In genomic region chr19:2273356-2274184, GRCh38 we compare ENCODE assay signal across 9 cellular contexts. TPM values are rescaled to one million over a fixed set of nuclear protein-coding genes. Genes with fewer than 3 reads are reported as not detected.
DNase-seq lines count a peak whose midpoint lies in the region; TF ChIP-seq lines count a peak whose summit lies in the region.
"Had no signal": no experiment of that assay in that cellular context is flagged by ENCODE, and none has a peak within 500 bp of the region (broad histone marks: within the 10 kb centered on the region; RNA-seq: fewer than 3 reads in every experiment).

No MANE protein-coding gene starts in this region.

- TF ChIP-seq CTCF in GM12872 (IDR thresholded peaks at IDR 0.05; ENCODE audit: insufficient read depth, low read depth, low read length): peak; percentile 77
- peak; percentile 86 for TF ChIP-seq CTCF in foreskin fibroblast (IDR thresholded peaks at IDR 0.05; ENCODE audit: low read depth, low read length)
- TF ChIP-seq CTCF in thyroid gland (IDR thresholded peaks at IDR 0.05): peak; percentile 76 to 99 (median 92)

- H2AFZ ChIP-seq in neuron (ENCODE audit: low read depth, low read length): no peak overlapping the region

- DNase-seq in RPMI8226 (peak; percentile 90), foreskin fibroblast (peak; percentile 44 to 82), thyroid gland (peak; percentile 64 to 69), NCI-H748 (lab: John Stamatoyannopoulos, UW; ENCODE audit: unreplicated experiment) (no peak)
- peak; percentile 63 for DNase-seq in activated effector memory CD4-positive, alpha-beta T cell treated with Interleukin-2 at 50 U/mL for 16 hours

- H3K9me3 ChIP-seq in HUES6 (ENCODE audit: control insufficient read depth, insufficient read depth, low read depth, low read length) (no peaks in the 10 kb centered on the region), neuron (ENCODE audit: low read length) (no peaks in the 10 kb centered on the region), thyroid gland (no peaks in the 10 kb centered on the region)

- peak overlapping the region; percentile 28 for H3K9ac ChIP-seq in HUES6 (ENCODE audit: low read length)

- H3K36me3 ChIP-seq in HUES6 (ENCODE audit: control insufficient read depth, insufficient read depth, low read length) (peaks cover 21% of the 10 kb centered on the region), neuron (ENCODE audit: insufficient read depth, low read length) (peaks cover 22% of the 10 kb centered on the region), thyroid gland (peaks cover 13 to 24% of the 10 kb centered on the region in 2 donors)

- H3K4me3 ChIP-seq in HUES6 (ENCODE audit: low read depth, low read length) (peak overlapping the region; percentile 48), foreskin fibroblast (ENCODE audit: low read depth in 1 of 2, low read length in 2 of 2) (peak overlapping the region; percentile 32 to 36), neuron (ENCODE audit: low read length) (peak overlapping the region; percentile 23), thyroid gland (replicated peaks in 1 of 3) (no peak overlapping the region)

- intact Hi-C loops in thyroid gland (cut with DNase I): loop anchor here (5.0 kb wide), 1 partner anchor 111 kb away; the partner anchor contains the start of gene DOT1L

- no peaks in the 10 kb centered on the region for H3K27me3 ChIP-seq in HUES6 (ENCODE audit: control insufficient read depth, insufficient read depth, low read length)
- H3K27me3 ChIP-seq in neuron (ENCODE audit: insufficient read depth, low read length): no peaks in the 10 kb centered on the region
- H3K27me3 ChIP-seq in thyroid gland: no peaks in the 10 kb centered on the region

- 14 to 20% methylated on average over 14 to 40 of the region's 45 CpGs for WGBS in thyroid gland, 2 donors

- H3K27ac ChIP-seq in HUES6 (ENCODE audit: low read depth, low read length) (no peak overlapping the region), thyroid gland (peak overlapping the region; percentile 16 to 70 (median 60))

- no peak for TF ChIP-seq POLR2A in thyroid gland (IDR thresholded peaks at IDR 0.05)

- H3K4me1 ChIP-seq in HUES6 (ENCODE audit: control insufficient read depth, insufficient read depth, low read length): peaks cover 18% of the 10 kb centered on the region
- peaks cover 24% of the 10 kb centered on the region for H3K4me1 ChIP-seq in neuron (ENCODE audit: insufficient read depth, low read length)
- H3K4me1 ChIP-seq in thyroid gland: peaks cover 12 to 41% of the 10 kb centered on the region in 2 donors

RNA-seq across cellular contexts. Expression of gene PEAK3, which starts 8.4 kb away (rescaled TPM):
- total RNA-seq in thyroid gland: 1 to 10 TPM in 1 of 4 donors, under 1 TPM in 3; 0.27 to 1.6 (median 0.59) TPM

RNA-seq across cellular contexts. Expression of gene JSRP1, which starts 17.4 kb away (rescaled TPM):
- total RNA-seq in thyroid gland: not detected
- total RNA-seq: subcutaneous adipose tissue had no signal

RNA-seq across cellular contexts. Expression of gene AMH, which starts 24.4 kb away (rescaled TPM):
- 1 to 10 TPM in 1 of 4 donors, under 1 TPM in 1, not detected in 2; 0.33 to 4.2 TPM for total RNA-seq in thyroid gland

RNA-seq across cellular contexts. Expression of gene LINGO3, which starts 34.4 kb away (rescaled TPM):
- total RNA-seq in thyroid gland: under 1 TPM in 1 of 4 donors, not detected in 3; 0.45 TPM
- total RNA-seq: subcutaneous adipose tissue had no signal

RNA-seq across cellular contexts. Expression of gene SF3A2, which starts 36.9 kb away (rescaled TPM):
- 10 to 100 TPM; 25.7 to 39.8 (median 30.3) TPM for total RNA-seq in thyroid gland

Comparison
In these comparisons a context has a peak if more than half of its experiments do, and no peak if none do; other contexts are left out.
1. H3K4me3 ChIP-seq: peak in HUES6 (single experiment), foreskin fibroblast (2 of 2) and neuron (single experiment); none in thyroid gland (0 of 3).
2. Peak in every context shown above with its lines, with median percentiles within 50 percentile points of each other: CTCF ChIP-seq.